Comparison of ENCODE assay signal across 2 cellular contexts in the genomic region with DNA sequence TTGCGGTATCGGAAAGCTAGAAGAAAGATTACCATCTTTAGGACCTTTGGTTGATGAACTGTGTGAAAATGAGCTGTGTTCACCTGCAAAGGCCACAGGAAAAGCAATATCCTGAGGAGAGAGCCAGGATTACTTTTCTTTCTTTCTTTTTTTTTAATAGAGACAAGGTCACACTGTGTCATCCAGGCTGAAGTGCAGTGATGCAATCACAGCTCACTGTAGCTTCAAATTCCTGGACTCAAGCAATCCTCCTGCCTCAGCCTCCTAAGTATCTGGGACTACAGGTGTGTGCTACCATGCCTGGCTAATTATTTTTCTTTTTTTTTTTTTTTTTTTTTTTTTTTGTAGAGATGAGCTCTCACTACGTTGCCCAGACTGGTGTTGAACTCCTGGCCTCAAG.
TF ChIP-seq lines count a peak whose summit lies in the region.

No MANE protein-coding gene starts in this region.

TF ChIP-seq in HepG2, 621 proteins besides CTCF, POLR2A, EP300 and RAD21:
- TF ChIP-seq CEBPB (IDR thresholded peaks at IDR 0.05; ENCODE audit: borderline replicate concordance, low read depth, low read length) = peak; percentile 86
- peak; percentile 91 for TF ChIP-seq ZNF770 (CRISPR knock-in tag; IDR thresholded peaks at IDR 0.05)
- TF ChIP-seq CEBPG (CRISPR knock-in tag; IDR thresholded peaks at IDR 0.05) = peak; percentile 72
- TF ChIP-seq PCBP1 (IDR thresholded peaks at IDR 0.05; ENCODE audit: borderline replicate concordance, low read depth, low read length) = no peak
- no peak for TF ChIP-seq FIP1L1 (IDR thresholded peaks at IDR 0.05; ENCODE audit: borderline replicate concordance, insufficient read depth, low read depth, low read length)
- peak; percentile 24; the same call in 1 of the 2 replicates for TF ChIP-seq ATF7 (IDR thresholded peaks at IDR 0.05)
- no peak for TF ChIP-seq ATF7 (CRISPR knock-in tag; IDR thresholded peaks at IDR 0.05)
- TF ChIP-seq ZNF670 (CRISPR knock-in tag; IDR thresholded peaks at IDR 0.05; ENCODE audit: borderline replicate concordance) = no peak

TF ChIP-seq in H1, 55 proteins besides CTCF, POLR2A, EP300 and RAD21:
- TF ChIP-seq CEBPB (IDR thresholded peaks at IDR 0.05; ENCODE audit: low read depth, low read length) (peak; percentile 27; the same call in 1 of the 2 replicates), SIRT6 (IDR thresholded peaks at IDR 0.05; ENCODE audit: low read length) (no peak)
